8 cellular contexts compared by ENCODE assay signal in the genomic region with DNA sequence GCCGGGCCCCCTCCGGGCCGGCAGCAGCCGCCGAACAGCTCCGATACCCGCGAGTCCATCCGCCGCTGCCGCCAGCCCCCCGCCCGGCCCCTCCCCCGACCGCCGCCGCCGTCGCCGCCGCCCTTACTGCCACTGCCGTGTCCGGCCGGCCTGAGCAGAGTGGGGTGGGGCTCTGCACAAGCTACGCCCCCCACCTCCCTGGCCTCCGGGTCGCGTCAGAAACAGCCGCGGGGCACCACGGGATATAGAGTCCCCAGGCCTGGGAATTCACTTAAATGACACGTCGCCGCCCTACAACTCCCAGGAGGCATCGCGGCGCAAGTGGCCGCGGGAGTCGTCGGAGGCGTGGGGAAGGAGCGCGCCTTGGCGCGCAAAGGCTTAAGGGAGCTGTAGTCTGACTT. TPM values are rescaled to one million over a fixed set of nuclear protein-coding genes. Genes with fewer than 3 reads are reported as not detected.
A peak's percentile ranks its signal among the peaks of the same experiment; 100 is the strongest.
DNase-seq lines count a peak whose midpoint lies in the region; ATAC-seq, FAIRE-seq and TF ChIP-seq lines count a peak whose summit lies in the region.

A gene with protein sequence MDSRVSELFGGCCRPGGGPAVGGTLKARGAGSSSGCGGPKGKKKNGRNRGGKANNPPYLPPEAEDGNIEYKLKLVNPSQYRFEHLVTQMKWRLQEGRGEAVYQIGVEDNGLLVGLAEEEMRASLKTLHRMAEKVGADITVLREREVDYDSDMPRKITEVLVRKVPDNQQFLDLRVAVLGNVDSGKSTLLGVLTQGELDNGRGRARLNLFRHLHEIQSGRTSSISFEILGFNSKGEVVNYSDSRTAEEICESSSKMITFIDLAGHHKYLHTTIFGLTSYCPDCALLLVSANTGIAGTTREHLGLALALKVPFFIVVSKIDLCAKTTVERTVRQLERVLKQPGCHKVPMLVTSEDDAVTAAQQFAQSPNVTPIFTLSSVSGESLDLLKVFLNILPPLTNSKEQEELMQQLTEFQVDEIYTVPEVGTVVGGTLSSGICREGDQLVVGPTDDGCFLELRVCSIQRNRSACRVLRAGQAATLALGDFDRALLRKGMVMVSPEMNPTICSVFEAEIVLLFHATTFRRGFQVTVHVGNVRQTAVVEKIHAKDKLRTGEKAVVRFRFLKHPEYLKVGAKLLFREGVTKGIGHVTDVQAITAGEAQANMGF (minus strand): TSS at position 161 of the 401 bp plus-strand sequence. CDS start 102 bp downstream, at position 59.

- H3K36me3 Mint-ChIP-seq in astrocyte (ENCODE audit: low read depth, unreplicated experiment) = peaks cover 18% of the 10 kb centered on the region

- ATAC-seq in GM18499 (IDR thresholded peaks at IDR 0.05; ENCODE audit: insufficient read depth, unreplicated experiment) = peak; percentile 52
- ATAC-seq in HG02970 (IDR thresholded peaks at IDR 0.05; ENCODE audit: low FRiP score, unreplicated experiment) = peak; percentile 75

- H3K27me3 ChIP-seq in astrocyte (ENCODE audit: insufficient read depth, low read length) = no peaks in the 10 kb centered on the region

- TF ChIP-seq CTCF in astrocyte (IDR thresholded peaks at IDR 0.05; ENCODE audit: insufficient read depth, low read depth, low read length) = no peak

- peak within 1 kb of the TSS; percentile 80 for H2AFZ ChIP-seq in astrocyte (ENCODE audit: low read depth, low read length)

- H3K36me3 ChIP-seq in astrocyte (ENCODE audit: insufficient read depth, low read length) = peaks cover 20% of the 10 kb centered on the region

- H4K20me1 ChIP-seq in astrocyte (ENCODE audit: insufficient read depth, low read length) = peaks cover 3% of the 10 kb centered on the region

- H3K9ac ChIP-seq in astrocyte (ENCODE audit: low read length) = peak within 1 kb of the TSS; percentile 99

- H3K4me3 ChIP-seq in astrocyte (ENCODE audit: insufficient read depth, low read depth, low read length) = peak within 1 kb of the TSS; percentile 98

- H3K27ac ChIP-seq in astrocyte (ENCODE audit: low read depth, low read length) = peak within 1 kb of the TSS; percentile 92

- H3K4me1 ChIP-seq in astrocyte (ENCODE audit: insufficient read depth, low read length) = peaks cover 26% of the 10 kb centered on the region

- peak within 1 kb of the TSS; percentile 98 for H3K4me3 Mint-ChIP-seq in astrocyte (ENCODE audit: unreplicated experiment)

- H3K4me2 ChIP-seq in astrocyte (ENCODE audit: low read length) = peak within 1 kb of the TSS; percentile 99

- H3K79me2 ChIP-seq in astrocyte (ENCODE audit: insufficient read depth, low read length) = peaks cover 45% of the 10 kb centered on the region

- H3K27ac Mint-ChIP-seq in astrocyte (ENCODE audit: unreplicated experiment) = peak within 1 kb of the TSS; percentile 100

- no peaks in the 10 kb centered on the region for H3K9me3 Mint-ChIP-seq in astrocyte (ENCODE audit: unreplicated experiment)

- FAIRE-seq in astrocyte (lab: Jason Lieb, UNC) = no peak

- no peaks in the 10 kb centered on the region for H3K27me3 Mint-ChIP-seq in astrocyte (ENCODE audit: low read depth, unreplicated experiment)

- peaks cover 19% of the 10 kb centered on the region for H3K4me1 Mint-ChIP-seq in astrocyte (ENCODE audit: low read depth, unreplicated experiment)

- no peaks in the 10 kb centered on the region for H3K9me3 ChIP-seq in astrocyte (ENCODE audit: insufficient read depth, low read depth, low read length)

- DNase-seq in NCI-H1930 (lab: John Stamatoyannopoulos, UW) (peak; percentile 98 to 99), T-helper 22 cell (ENCODE audit: low read depth) (peak; percentile 95), astrocyte (ENCODE audit: low read depth) (peak; percentile 96), hepatic stellate cell (ENCODE audit: low spot score) (peak; percentile 95), renal cortical epithelial cell (ENCODE audit: low read depth) (peak; percentile 97), cortex of kidney (lab: John Stamatoyannopoulos, UW) (no peak)

RNA-seq across cellular contexts. Expression of the gene that starts here (rescaled TPM):
- total RNA-seq in astrocyte = 86.6 and 90.6 TPM in 2 replicates
- total RNA-seq in renal cortical epithelial cell = 46.0 and 53.2 TPM in 2 replicates
